19 cellular contexts compared by ENCODE assay signal in the genomic region with DNA sequence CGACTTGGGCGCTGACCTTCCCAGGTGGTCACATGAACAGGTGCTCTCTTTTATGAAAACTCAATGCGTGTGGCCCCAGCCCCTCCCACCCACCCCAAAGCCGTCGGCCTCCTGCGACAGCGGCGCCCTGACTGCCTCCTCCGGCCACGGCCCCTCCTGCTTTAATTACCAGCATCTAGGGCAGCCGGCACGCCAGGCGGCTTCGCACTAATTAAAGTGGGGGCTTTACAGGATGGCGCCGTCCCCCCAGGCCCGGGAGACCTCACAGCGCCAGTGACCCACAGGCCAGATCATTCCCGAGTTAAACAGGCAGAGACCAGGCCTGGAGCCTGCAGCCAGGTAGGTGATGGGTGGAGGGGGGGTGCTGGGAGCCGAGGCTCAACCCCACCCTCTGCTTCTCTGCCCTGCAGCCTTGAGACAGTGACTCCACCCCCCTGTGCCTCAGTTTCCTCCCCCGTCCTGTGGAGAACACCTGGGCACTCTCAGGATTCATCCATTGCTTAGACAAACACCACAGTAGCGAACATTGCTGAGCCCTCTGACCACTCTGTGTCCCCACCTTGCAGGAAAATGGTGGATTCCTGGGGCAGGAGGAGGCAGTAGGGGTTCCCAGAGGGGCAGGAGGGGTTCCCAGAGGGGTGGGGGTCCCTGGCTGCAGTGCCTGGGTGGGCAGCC.
A peak's percentile ranks its signal among the peaks of the same experiment; 100 is the strongest.
DNase-seq lines count a peak whose midpoint lies in the region; ATAC-seq, FAIRE-seq and TF ChIP-seq lines count a peak whose summit lies in the region.
"Had no signal": no experiment of that assay in that cellular context is flagged by ENCODE, and none has a peak within 500 bp of the region (broad histone marks: within the 10 kb centered on the region; RNA-seq: fewer than 3 reads in every experiment).

No MANE protein-coding gene starts in this region.

- in situ Hi-C loops in K562 (cut with MboI): no loop called here

- TF ChIP-seq CTCF in K562 (IDR thresholded peaks at IDR 0.05 in 2 of 3, conservative IDR thresholded peaks at IDR 0.05 in 1 of 3; ENCODE audit: insufficient read depth in 2 of 3, low read depth in 1 of 3, low read length in 3 of 3) (no peak), osteoblast (IDR thresholded peaks at IDR 0.05; ENCODE audit: extremely low read depth, low read depth, low read length) (no peak), hepatocyte (IDR thresholded peaks at IDR 0.05; ENCODE audit: poor library complexity) (no peak)

- H4K20me1 ChIP-seq in BLaER1 (no peaks in the 10 kb centered on the region), K562 (replicated peaks; ENCODE audit: control insufficient read depth, insufficient read depth, low read length) (no peaks in the 10 kb centered on the region; the same call in 1 of the 2 replicates), osteoblast (ENCODE audit: insufficient read depth, low read length) (no peaks in the 10 kb centered on the region), hepatocyte (ENCODE audit: insufficient read depth, poor library complexity, severe bottlenecking) (no peaks in the 10 kb centered on the region)

- H3K36me3 ChIP-seq in BLaER1 (no peaks in the 10 kb centered on the region), K562 (ENCODE audit: control insufficient read depth, insufficient read depth, low read length) (no peaks in the 10 kb centered on the region), osteoblast (ENCODE audit: insufficient read depth, low read length) (no peaks in the 10 kb centered on the region), hepatocyte (replicated peaks; ENCODE audit: insufficient read depth, low read depth) (no peaks in the 10 kb centered on the region)
- H3K36me3 ChIP-seq: HAP-1 had no signal

- H3K9ac ChIP-seq in BLaER1 (no peak overlapping the region), K562 (ENCODE audit: insufficient read depth in 1 of 2, low read depth in 2 of 2, low read length in 2 of 2) (no peak overlapping the region)
- H3K9ac ChIP-seq: KMS-11 had no signal

- H3K4me3 ChIP-seq in BLaER1: no peak overlapping the region
- H3K4me3 ChIP-seq in K562: no peak overlapping the region
- H3K4me3 ChIP-seq in osteoblast (ENCODE audit: insufficient read depth, low read length): no peak overlapping the region
- H3K4me3 ChIP-seq in hepatocyte: no peak overlapping the region
- H3K4me3 ChIP-seq: HAP-1, SK-N-MC had no signal

- no peak for TF ChIP-seq RAD21 in K562 (CRISPR knock-in tag; conservative IDR thresholded peaks at IDR 0.05 in 1 of 2, IDR thresholded peaks at IDR 0.05 in 1 of 2)

- DNase-seq in D341Med (ENCODE audit: low spot score) (peak; percentile 58), K562 (ENCODE audit: extremely low read depth in 1 of 4, low spot score in 3 of 4) (no peak), osteoblast (ENCODE audit: insufficient read length, low spot score, missing footprints) (peak; percentile 76), glomerular visceral epithelial cell (ENCODE audit: extremely low spot score) (no peak), dedifferentiated amniotic fluid mesenchymal stem cell (ENCODE audit: extremely low spot score) (no peak), hepatocyte (ENCODE audit: low spot score) (no peak)
- DNase-seq: CD4-positive, alpha-beta T cell; DMS79 treated with DMSO at 0.1 percent for 48 hours; NCI-H1436; NCI-H2029; NCI-H446 treated with DMSO at 0.1 percent for 48 hours; NCI-H82; PC-3 had no signal

- FAIRE-seq in K562 (lab: Jason Lieb, UNC): no peak
- FAIRE-seq: G401.6 had no signal

- intact Hi-C loops in K562 (cut with micrococcal nuclease): no loop called here

- H3K4me1 ChIP-seq in BLaER1: peaks cover 33% of the 10 kb centered on the region
- peaks cover 0 to 9% of the 10 kb centered on the region in 2 experiments; a peak in 1 of 5 replicates for H3K4me1 ChIP-seq in K562 (replicated peaks in 1 of 2; ENCODE audit: control insufficient read depth in 2 of 2, insufficient read depth in 2 of 2, low read length in 2 of 2)
- no peaks in the 10 kb centered on the region for H3K4me1 ChIP-seq in osteoblast (ENCODE audit: insufficient read depth, low read length)
- H3K4me1 ChIP-seq in hepatocyte (ENCODE audit: insufficient read depth): no peaks in the 10 kb centered on the region
- H3K4me1 ChIP-seq: HAP-1 had no signal

- POLR2A ChIA-PET in K562 (lab: Yijun Ruan, JAX): interaction anchor here (0.7 kb wide), 1 partner anchor 9 kb away, joined by 3 read pairs; no protein-coding TSS in a partner anchor

- CTCF ChIA-PET in K562 (lab: Yijun Ruan, JAX; ENCODE audit: low intra/inter-chr PET ratio): no interaction called here

- H3K27me3 ChIP-seq in BLaER1 (no peaks in the 10 kb centered on the region), K562 (ENCODE audit: control insufficient read depth in 2 of 2, insufficient read depth in 2 of 2, low read length in 2 of 2) (peaks cover 11 to 52% of the 10 kb centered on the region in 2 experiments), osteoblast (ENCODE audit: insufficient read depth, low read length) (no peaks in the 10 kb centered on the region), hepatocyte (no peaks in the 10 kb centered on the region)

- TF ChIP-seq POLR2A in K562 (conservative IDR thresholded peaks at IDR 0.05): no peak

- H3K4me2 ChIP-seq in BLaER1: peak overlapping the region; percentile 51
- no peak overlapping the region for H3K4me2 ChIP-seq in K562 (ENCODE audit: insufficient read depth, low read length)
- H3K4me2 ChIP-seq in osteoblast (ENCODE audit: insufficient read depth, low read length): no peak overlapping the region
- no peak overlapping the region for H3K4me2 ChIP-seq in hepatocyte
- H3K4me2 ChIP-seq: KMS-11 had no signal

- H3K9me3 ChIP-seq in BLaER1: no peaks in the 10 kb centered on the region
- no peaks in the 10 kb centered on the region for H3K9me3 ChIP-seq in K562 (replicated peaks; ENCODE audit: control insufficient read depth, insufficient read depth, low read depth, low read length)
- no peaks in the 10 kb centered on the region for H3K9me3 ChIP-seq in osteoblast (ENCODE audit: low read depth, low read length)
- H3K9me3 ChIP-seq in hepatocyte (ENCODE audit: low read depth): no peaks in the 10 kb centered on the region
- H3K9me3 ChIP-seq: HAP-1 had no signal

- WGBS in K562 (ENCODE audit: insufficient coverage, low coverage, missing lambda C conversion rate): 13% methylated on average over 17 of the region's 22 CpGs
- 84% methylated on average over 14 of the region's 22 CpGs for WGBS in hepatocyte (ENCODE audit: low lambda C conversion rate, missing lambda C conversion rate)

- no peak for TF ChIP-seq EP300 in K562 (IDR thresholded peaks at IDR 0.05; ENCODE audit: low read length)

- H2AFZ ChIP-seq in K562 (ENCODE audit: low read depth, low read length): no peak overlapping the region
- no peak overlapping the region for H2AFZ ChIP-seq in osteoblast (ENCODE audit: low read length)
- H2AFZ ChIP-seq in hepatocyte: no peak overlapping the region

- no peak overlapping the region for H3K27ac ChIP-seq in BLaER1
- no peak overlapping the region for H3K27ac ChIP-seq in K562 (ENCODE audit: extremely low read depth, low read depth, low read length)
- no peak overlapping the region for H3K27ac ChIP-seq in osteoblast (ENCODE audit: low read depth, low read length)
- H3K27ac ChIP-seq in hepatocyte: no peak overlapping the region
- H3K27ac ChIP-seq: KMS-11, RWPE1, SK-N-MC had no signal

- ATAC-seq in K562: peak; percentile 38; the same call in 2 of the 3 replicates
- ATAC-seq: PC-3 had no signal

- no peaks in the 10 kb centered on the region for H3K9me2 ChIP-seq in hepatocyte (replicated peaks; ENCODE audit: insufficient read depth)

- H3K79me2 ChIP-seq in K562 (ENCODE audit: control insufficient read depth, insufficient read depth, low read length): no peaks in the 10 kb centered on the region
- no peaks in the 10 kb centered on the region for H3K79me2 ChIP-seq in osteoblast (ENCODE audit: insufficient read depth, low read length)
- H3K79me2 ChIP-seq in hepatocyte: no peaks in the 10 kb centered on the region

- no TSS peak for BruUV-seq in K562 (replicated peaks; lab: Mats Ljungman, UMichigan)

- no peaks in the 10 kb centered on the region for H3K9me1 ChIP-seq in K562 (ENCODE audit: control insufficient read depth, insufficient read depth, low read length)

TF ChIP-seq in K562, 482 proteins besides CTCF, POLR2A, EP300 and RAD21 (continues in another document):
- TF ChIP-seq TBL1XR1 (IDR thresholded peaks at IDR 0.05; ENCODE audit: low read length in 2 of 2): no peak
- TF ChIP-seq HEY1 (CRISPR knock-in tag; IDR thresholded peaks at IDR 0.05; ENCODE audit: borderline replicate concordance): no peak
- no peak for TF ChIP-seq KLF10 (CRISPR knock-in tag; IDR thresholded peaks at IDR 0.05)
- TF ChIP-seq, protein P1, sequence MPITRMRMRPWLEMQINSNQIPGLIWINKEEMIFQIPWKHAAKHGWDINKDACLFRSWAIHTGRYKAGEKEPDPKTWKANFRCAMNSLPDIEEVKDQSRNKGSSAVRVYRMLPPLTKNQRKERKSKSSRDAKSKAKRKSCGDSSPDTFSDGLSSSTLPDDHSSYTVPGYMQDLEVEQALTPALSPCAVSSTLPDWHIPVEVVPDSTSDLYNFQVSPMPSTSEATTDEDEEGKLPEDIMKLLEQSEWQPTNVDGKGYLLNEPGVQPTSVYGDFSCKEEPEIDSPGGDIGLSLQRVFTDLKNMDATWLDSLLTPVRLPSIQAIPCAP (CRISPR knock-in tag; IDR thresholded peaks at IDR 0.05; ENCODE audit: borderline replicate concordance): no peak
- TF ChIP-seq, protein P2, sequence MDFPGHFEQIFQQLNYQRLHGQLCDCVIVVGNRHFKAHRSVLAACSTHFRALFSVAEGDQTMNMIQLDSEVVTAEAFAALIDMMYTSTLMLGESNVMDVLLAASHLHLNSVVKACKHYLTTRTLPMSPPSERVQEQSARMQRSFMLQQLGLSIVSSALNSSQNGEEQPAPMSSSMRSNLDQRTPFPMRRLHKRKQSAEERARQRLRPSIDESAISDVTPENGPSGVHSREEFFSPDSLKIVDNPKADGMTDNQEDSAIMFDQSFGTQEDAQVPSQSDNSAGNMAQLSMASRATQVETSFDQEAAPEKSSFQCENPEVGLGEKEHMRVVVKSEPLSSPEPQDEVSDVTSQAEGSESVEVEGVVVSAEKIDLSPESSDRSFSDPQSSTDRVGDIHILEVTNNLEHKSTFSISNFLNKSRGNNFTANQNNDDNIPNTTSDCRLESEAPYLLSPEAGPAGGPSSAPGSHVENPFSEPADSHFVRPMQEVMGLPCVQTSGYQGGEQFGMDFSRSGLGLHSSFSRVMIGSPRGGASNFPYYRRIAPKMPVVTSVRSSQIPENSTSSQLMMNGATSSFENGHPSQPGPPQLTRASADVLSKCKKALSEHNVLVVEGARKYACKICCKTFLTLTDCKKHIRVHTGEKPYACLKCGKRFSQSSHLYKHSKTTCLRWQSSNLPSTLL (IDR thresholded peaks at IDR 0.05): no peak
- TF ChIP-seq ZNF174 (CRISPR knock-in tag; IDR thresholded peaks at IDR 0.05): no peak
- no peak for TF ChIP-seq ZNF778 (CRISPR knock-in tag; IDR thresholded peaks at IDR 0.05)
- no peak for TF ChIP-seq BACH1 (tag; IDR thresholded peaks at IDR 0.05)
- TF ChIP-seq PRMT5 (CRISPR knock-in tag; IDR thresholded peaks at IDR 0.05): no peak
- no peak for TF ChIP-seq BMI1 (IDR thresholded peaks at IDR 0.05; ENCODE audit: low read length)
- TF ChIP-seq ZNF121 (CRISPR knock-in tag; conservative IDR thresholded peaks at IDR 0.05): no peak
- no peak for TF ChIP-seq CREM (IDR thresholded peaks at IDR 0.05; ENCODE audit: low read depth)
- TF ChIP-seq EZH2 (IDR thresholded peaks at IDR 0.05; ENCODE audit: borderline replicate concordance, low read depth, low read length): no peak

Comparison
In these comparisons a context has a peak if more than half of its experiments do, and no peak if none do; other contexts are left out.
1. DNase-seq: peak in D341Med (single experiment) and osteoblast (single experiment); none in K562 (0 of 4), glomerular visceral epithelial cell (single experiment), dedifferentiated amniotic fluid mesenchymal stem cell (single experiment) and hepatocyte (single experiment).